Comparison of ENCODE assay signal across 30 cellular contexts in genomic region chr22:36257308-36257707, GRCh38. TPM values are rescaled to one million over a fixed set of nuclear protein-coding genes. Genes with fewer than 3 reads are reported as not detected.
DNase-seq lines count a peak whose midpoint lies in the region; ATAC-seq and TF ChIP-seq lines count a peak whose summit lies in the region.
"Had no signal": no experiment of that assay in that cellular context is flagged by ENCODE, and none has a peak within 500 bp of the region (broad histone marks: within the 10 kb centered on the region; RNA-seq: fewer than 3 reads in every experiment).

No MANE protein-coding gene starts in this region.

- no peaks in the 10 kb centered on the region for H4K20me1 ChIP-seq in MM.1S (ENCODE audit: insufficient read depth, low read length)

- no peaks in the 10 kb centered on the region for H3K9me2 ChIP-seq in MM.1S (replicated peaks; ENCODE audit: insufficient read depth, low read length)

- H3K36me3 Mint-ChIP-seq in activated naive CD8-positive, alpha-beta T cell treated with anti-CD3 and anti-CD28 coated beads, Interleukin-2, amount 10 ng/mL, durations not matched to agents 7 days and 5 days = peaks cover 21% of the 10 kb centered on the region
- H3K36me3 Mint-ChIP-seq in activated naive CD8-positive, alpha-beta T cell treated with anti-CD3 and anti-CD28 coated beads for 36 hours = peaks cover 27% of the 10 kb centered on the region
- peaks cover 70% of the 10 kb centered on the region for H3K36me3 Mint-ChIP-seq in activated T-helper 2 cell treated with anti-CD3 and anti-CD28 coated beads, Interferon-gamma antibody, Interleukin-2, Interleukin-4, amounts not matched to agents 10 μg/mL and 5 μg/mL and 100 μg/mL, durations not matched to agents 14 hours and 24 hours and 36 hours (ENCODE audit: low read depth)
- H3K36me3 Mint-ChIP-seq: type B pancreatic cell, WTC11 had no signal

- peak overlapping the region; percentile 93; the same call in 1 of the 2 replicates for H3K27ac ChIP-seq in MM.1S (ENCODE audit: low read length)
- H3K27ac ChIP-seq: adrenal gland, psoas muscle had no signal

- peaks cover 29% of the 10 kb centered on the region for H3F3A ChIP-seq in MM.1S (ENCODE audit: insufficient read depth, low read length)

- H3K4me3 ChIP-seq in MM.1S (ENCODE audit: low read length) = no peak overlapping the region
- H3K4me3 ChIP-seq: adrenal gland, esophagus muscularis mucosa, psoas muscle had no signal

- intact Hi-C loops in activated T-helper 2 cell treated with anti-CD3 and anti-CD28 coated beads, Interferon-gamma antibody, Interleukin-2, Interleukin-4, amounts not matched to agents 10 μg/mL and 5 μg/mL and 100 μg/mL, durations not matched to agents 14 hours and 24 hours and 36 hours (cut with micrococcal nuclease) = no loop called here
- intact Hi-C loops in posterior vena cava (cut with DNase I) = no loop called here

- no peak for DNase-seq in activated naive CD8-positive, alpha-beta T cell treated with anti-CD3 and anti-CD28 coated beads, Interleukin-2, amount 10 ng/mL, durations not matched to agents 7 days and 5 days
- DNase-seq in activated naive CD8-positive, alpha-beta T cell treated with anti-CD3 and anti-CD28 coated beads for 36 hours = no peak
- DNase-seq in MM.1S (no peak), posterior vena cava (ENCODE audit: low spot score) (peak; percentile 44)
- no peak for DNase-seq in activated T-helper 2 cell treated with anti-CD3 and anti-CD28 coated beads, Interferon-gamma antibody, Interleukin-2, Interleukin-4, amounts not matched to agents 10 μg/mL and 5 μg/mL and 100 μg/mL, durations not matched to agents 14 hours and 24 hours and 36 hours (ENCODE audit: low spot score)
- DNase-seq: activated naive CD4-positive, alpha-beta T cell; activated T-cell treated with anti-CD3 and anti-CD28 coated beads, Interleukin-2, amount 50 U/mL, for 1 hour; BE2C; DMS153; foreskin fibroblast; midbrain; naive B cell; NCI-H446; NCI-H748 treated with DMSO at 0.1 percent for 48 hours; occipital lobe; psoas muscle; stimulated activated CD4-positive, alpha-beta T cell treated with anti-CD3 and anti-CD28 coated beads, Interleukin-12 subunit alpha, Interleukin-12 subunit beta, amount 100 ng/mL, for 4 hours; stimulated activated CD4-positive, alpha-beta T cell treated with anti-CD3 and anti-CD28 coated beads, Interleukin-4, amount 100 ng/mL, for 1 hour; SW 1271 had no signal

- H3K4me3 Mint-ChIP-seq in activated naive CD8-positive, alpha-beta T cell treated with anti-CD3 and anti-CD28 coated beads, Interleukin-2, amount 10 ng/mL, durations not matched to agents 7 days and 5 days = no peak overlapping the region
- H3K4me3 Mint-ChIP-seq in activated naive CD8-positive, alpha-beta T cell treated with anti-CD3 and anti-CD28 coated beads for 36 hours = no peak overlapping the region
- no peak overlapping the region for H3K4me3 Mint-ChIP-seq in activated T-helper 2 cell treated with anti-CD3 and anti-CD28 coated beads, Interferon-gamma antibody, Interleukin-2, Interleukin-4, amounts not matched to agents 10 μg/mL and 5 μg/mL and 100 μg/mL, durations not matched to agents 14 hours and 24 hours and 36 hours (ENCODE audit: low read depth)
- H3K4me3 Mint-ChIP-seq: dendritic cell treated with granulocyte-macrophage colony-stimulating factor and Interleukin-4, amounts not matched to agents 40 ng/mL and 50 ng/mL, for 4 days; type B pancreatic cell; WTC11 had no signal

- no peak overlapping the region; the same call in 1 of the 2 replicates for H3K9ac ChIP-seq in MM.1S (ENCODE audit: low read length)

- peaks cover 44% of the 10 kb centered on the region for H3K4me1 ChIP-seq in MM.1S (ENCODE audit: low read length)

- H2AFZ ChIP-seq in MM.1S (ENCODE audit: low read length) = no peak overlapping the region

- TF ChIP-seq CTCF in MM.1S (IDR thresholded peaks at IDR 0.05; ENCODE audit: low read length) = no peak

- H3K9me3 ChIP-seq in MM.1S (replicated peaks; ENCODE audit: insufficient read depth, low read length) = no peaks in the 10 kb centered on the region
- H3K9me3 ChIP-seq: adrenal gland, BE2C, esophagus muscularis mucosa, psoas muscle had no signal

- H3K27me3 ChIP-seq in MM.1S (replicated peaks; ENCODE audit: insufficient read depth, low read length) = no peaks in the 10 kb centered on the region
- H3K27me3 ChIP-seq: adrenal gland, BE2C, esophagus muscularis mucosa had no signal

- peaks cover 53% of the 10 kb centered on the region for H3K79me2 ChIP-seq in MM.1S (ENCODE audit: low read length)

- H3K4me2 ChIP-seq in MM.1S (ENCODE audit: low read depth, low read length) = peak overlapping the region; percentile 80; the same call in 1 of the 2 replicates

- H3K36me3 ChIP-seq in MM.1S (replicated peaks; ENCODE audit: insufficient read depth, low read length) = no peaks in the 10 kb centered on the region
- H3K36me3 ChIP-seq: adrenal gland, BE2C had no signal

- peak overlapping the region; percentile 43 for H3K27ac Mint-ChIP-seq in activated naive CD8-positive, alpha-beta T cell treated with anti-CD3 and anti-CD28 coated beads, Interleukin-2, amount 10 ng/mL, durations not matched to agents 7 days and 5 days
- H3K27ac Mint-ChIP-seq in activated naive CD8-positive, alpha-beta T cell treated with anti-CD3 and anti-CD28 coated beads for 36 hours = no peak overlapping the region
- H3K27ac Mint-ChIP-seq in activated T-helper 2 cell treated with anti-CD3 and anti-CD28 coated beads, Interferon-gamma antibody, Interleukin-2, Interleukin-4, amounts not matched to agents 10 μg/mL and 5 μg/mL and 100 μg/mL, durations not matched to agents 14 hours and 24 hours and 36 hours = peak overlapping the region; percentile 30

- POLR2A ChIA-PET in activated naive CD8-positive, alpha-beta T cell treated with anti-CD3 and anti-CD28 coated beads, Interleukin-2, amount 10 ng/mL, durations not matched to agents 7 days and 5 days (lab: Charles Lee) = no interaction called here

- ATAC-seq in activated naive CD8-positive, alpha-beta T cell treated with anti-CD3 and anti-CD28 coated beads, Interleukin-2, amount 10 ng/mL, durations not matched to agents 7 days and 5 days (ENCODE audit: low read depth) = no peak
- no peak for ATAC-seq in HG03135 (IDR thresholded peaks at IDR 0.05; ENCODE audit: unreplicated experiment)
- no peak for ATAC-seq in HG03025 (IDR thresholded peaks at IDR 0.05; ENCODE audit: low FRiP score, unreplicated experiment)
- ATAC-seq in HG03097 (IDR thresholded peaks at IDR 0.05; ENCODE audit: low FRiP score, unreplicated experiment) = no peak
- ATAC-seq: HCT116, psoas muscle, sciatic nerve, WTC11 had no signal

- H3K9me3 Mint-ChIP-seq in activated naive CD8-positive, alpha-beta T cell treated with anti-CD3 and anti-CD28 coated beads, Interleukin-2, amount 10 ng/mL, durations not matched to agents 7 days and 5 days = no peaks in the 10 kb centered on the region
- H3K9me3 Mint-ChIP-seq in activated naive CD8-positive, alpha-beta T cell treated with anti-CD3 and anti-CD28 coated beads for 36 hours = no peaks in the 10 kb centered on the region
- no peaks in the 10 kb centered on the region for H3K9me3 Mint-ChIP-seq in activated T-helper 2 cell treated with anti-CD3 and anti-CD28 coated beads, Interferon-gamma antibody, Interleukin-2, Interleukin-4, amounts not matched to agents 10 μg/mL and 5 μg/mL and 100 μg/mL, durations not matched to agents 14 hours and 24 hours and 36 hours
- H3K9me3 Mint-ChIP-seq: dendritic cell treated with granulocyte-macrophage colony-stimulating factor and Interleukin-4, amounts not matched to agents 40 ng/mL and 50 ng/mL, for 4 days; IgD-negative memory B cell; naive B cell; type B pancreatic cell; WTC11 had no signal

- peaks cover 51% of the 10 kb centered on the region for H3K4me1 Mint-ChIP-seq in activated naive CD8-positive, alpha-beta T cell treated with anti-CD3 and anti-CD28 coated beads, Interleukin-2, amount 10 ng/mL, durations not matched to agents 7 days and 5 days
- H3K4me1 Mint-ChIP-seq in activated naive CD8-positive, alpha-beta T cell treated with anti-CD3 and anti-CD28 coated beads for 36 hours = peaks cover 52% of the 10 kb centered on the region
- peaks cover 56% of the 10 kb centered on the region for H3K4me1 Mint-ChIP-seq in activated T-helper 2 cell treated with anti-CD3 and anti-CD28 coated beads, Interferon-gamma antibody, Interleukin-2, Interleukin-4, amounts not matched to agents 10 μg/mL and 5 μg/mL and 100 μg/mL, durations not matched to agents 14 hours and 24 hours and 36 hours (ENCODE audit: low read depth)

- no peaks in the 10 kb centered on the region for H3K27me3 Mint-ChIP-seq in activated naive CD8-positive, alpha-beta T cell treated with anti-CD3 and anti-CD28 coated beads, Interleukin-2, amount 10 ng/mL, durations not matched to agents 7 days and 5 days
- no peaks in the 10 kb centered on the region for H3K27me3 Mint-ChIP-seq in activated naive CD8-positive, alpha-beta T cell treated with anti-CD3 and anti-CD28 coated beads for 36 hours
- no peaks in the 10 kb centered on the region for H3K27me3 Mint-ChIP-seq in activated T-helper 2 cell treated with anti-CD3 and anti-CD28 coated beads, Interferon-gamma antibody, Interleukin-2, Interleukin-4, amounts not matched to agents 10 μg/mL and 5 μg/mL and 100 μg/mL, durations not matched to agents 14 hours and 24 hours and 36 hours (ENCODE audit: low read depth)
- H3K27me3 Mint-ChIP-seq: dendritic cell treated with granulocyte-macrophage colony-stimulating factor and Interleukin-4, amounts not matched to agents 40 ng/mL and 50 ng/mL, for 4 days; IgD-negative memory B cell; naive B cell; type B pancreatic cell had no signal

RNA-seq across cellular contexts. Expression of gene APOL1, which starts 4.4 kb away (rescaled TPM):
- total RNA-seq in activated naive CD8-positive, alpha-beta T cell treated with anti-CD3 and anti-CD28 coated beads, Interleukin-2, amount 10 ng/mL, durations not matched to agents 7 days and 5 days = 10 to 100 TPM; 38.4 to 40.9 TPM
- 10 to 100 TPM; 17.6 to 19.3 TPM for total RNA-seq in activated naive CD8-positive, alpha-beta T cell treated with anti-CD3 and anti-CD28 coated beads for 36 hours
- 28.5 and 31.5 TPM in 2 replicates for total RNA-seq in activated T-helper 2 cell treated with anti-CD3 and anti-CD28 coated beads, Interferon-gamma antibody, Interleukin-2, Interleukin-4, amounts not matched to agents 10 μg/mL and 5 μg/mL and 100 μg/mL, durations not matched to agents 14 hours and 24 hours and 36 hours
- total RNA-seq in posterior vena cava = 10 to 100 TPM; 39.9 to 69.3 TPM

RNA-seq across cellular contexts. Expression of gene APOL2, which starts 18.0 kb away (rescaled TPM):
- 10 to 100 TPM; 77.8 to 85.0 TPM for total RNA-seq in activated naive CD8-positive, alpha-beta T cell treated with anti-CD3 and anti-CD28 coated beads, Interleukin-2, amount 10 ng/mL, durations not matched to agents 7 days and 5 days
- 10 to 100 TPM; 54.3 to 57.0 TPM for total RNA-seq in activated naive CD8-positive, alpha-beta T cell treated with anti-CD3 and anti-CD28 coated beads for 36 hours
- total RNA-seq in activated T-helper 2 cell treated with anti-CD3 and anti-CD28 coated beads, Interferon-gamma antibody, Interleukin-2, Interleukin-4, amounts not matched to agents 10 μg/mL and 5 μg/mL and 100 μg/mL, durations not matched to agents 14 hours and 24 hours and 36 hours = 54.7 and 55.4 TPM in 2 replicates
- total RNA-seq in posterior vena cava = 10 to 100 TPM; 50.5 to 54.4 TPM

RNA-seq across cellular contexts. Expression of gene APOL4, which starts 55.7 kb away (rescaled TPM):
- 1 to 10 TPM; 5.7 to 6.5 TPM for total RNA-seq in activated naive CD8-positive, alpha-beta T cell treated with anti-CD3 and anti-CD28 coated beads, Interleukin-2, amount 10 ng/mL, durations not matched to agents 7 days and 5 days
- total RNA-seq in activated naive CD8-positive, alpha-beta T cell treated with anti-CD3 and anti-CD28 coated beads for 36 hours = under 1 TPM; 0.70 to 0.95 TPM
- total RNA-seq in activated T-helper 2 cell treated with anti-CD3 and anti-CD28 coated beads, Interferon-gamma antibody, Interleukin-2, Interleukin-4, amounts not matched to agents 10 μg/mL and 5 μg/mL and 100 μg/mL, durations not matched to agents 14 hours and 24 hours and 36 hours = 0.48 and 0.52 TPM in 2 replicates
- 1 to 10 TPM; 7.5 to 9.5 TPM for total RNA-seq in posterior vena cava
